ENCODE assay signal across 2 cellular contexts in genomic region chr2:11299439-11299838, GRCh38.
TF ChIP-seq lines count a peak whose summit lies in the region.

No MANE protein-coding gene starts in this region.

TF ChIP-seq in HepG2, 621 proteins besides CTCF, POLR2A, EP300 and RAD21 (continued from another document):
- TF ChIP-seq, protein P1, sequence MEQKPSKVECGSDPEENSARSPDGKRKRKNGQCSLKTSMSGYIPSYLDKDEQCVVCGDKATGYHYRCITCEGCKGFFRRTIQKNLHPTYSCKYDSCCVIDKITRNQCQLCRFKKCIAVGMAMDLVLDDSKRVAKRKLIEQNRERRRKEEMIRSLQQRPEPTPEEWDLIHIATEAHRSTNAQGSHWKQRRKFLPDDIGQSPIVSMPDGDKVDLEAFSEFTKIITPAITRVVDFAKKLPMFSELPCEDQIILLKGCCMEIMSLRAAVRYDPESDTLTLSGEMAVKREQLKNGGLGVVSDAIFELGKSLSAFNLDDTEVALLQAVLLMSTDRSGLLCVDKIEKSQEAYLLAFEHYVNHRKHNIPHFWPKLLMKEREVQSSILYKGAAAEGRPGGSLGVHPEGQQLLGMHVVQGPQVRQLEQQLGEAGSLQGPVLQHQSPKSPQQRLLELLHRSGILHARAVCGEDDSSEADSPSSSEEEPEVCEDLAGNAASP (CRISPR knock-in tag; IDR thresholded peaks at IDR 0.05; ENCODE audit: borderline replicate concordance), result no peak
- no peak for TF ChIP-seq AGO2 (optimal IDR thresholded peaks at IDR 0.05; ENCODE audit: low read depth, low read length)
- TF ChIP-seq POLR2AphosphoS5 (IDR thresholded peaks at IDR 0.05; ENCODE audit: low read depth, low read length), result 0 out of 2 replicates have a peak, but pooled peaks have one; percentile 2

TF ChIP-seq in HEK293T, 16 proteins besides CTCF, POLR2A, EP300 and RAD21 (continued from another document):
- TF ChIP-seq CTBP1 (IDR thresholded peaks at IDR 0.05; ENCODE audit: borderline replicate concordance) (no peak), FOXA1 (IDR thresholded peaks at IDR 0.05) (no peak), L3MBTL2 (conservative IDR thresholded peaks at IDR 0.05) (no peak), LEF1 (IDR thresholded peaks at IDR 0.05; ENCODE audit: borderline replicate concordance) (no peak), HDGF (IDR thresholded peaks at IDR 0.05; ENCODE audit: borderline replicate concordance) (no peak), TARDBP (IDR thresholded peaks at IDR 0.05) (no peak), ZNF384 (IDR thresholded peaks at IDR 0.05) (no peak)
